Comparison of ENCODE assay signal across 15 cellular contexts in the genomic region with DNA sequence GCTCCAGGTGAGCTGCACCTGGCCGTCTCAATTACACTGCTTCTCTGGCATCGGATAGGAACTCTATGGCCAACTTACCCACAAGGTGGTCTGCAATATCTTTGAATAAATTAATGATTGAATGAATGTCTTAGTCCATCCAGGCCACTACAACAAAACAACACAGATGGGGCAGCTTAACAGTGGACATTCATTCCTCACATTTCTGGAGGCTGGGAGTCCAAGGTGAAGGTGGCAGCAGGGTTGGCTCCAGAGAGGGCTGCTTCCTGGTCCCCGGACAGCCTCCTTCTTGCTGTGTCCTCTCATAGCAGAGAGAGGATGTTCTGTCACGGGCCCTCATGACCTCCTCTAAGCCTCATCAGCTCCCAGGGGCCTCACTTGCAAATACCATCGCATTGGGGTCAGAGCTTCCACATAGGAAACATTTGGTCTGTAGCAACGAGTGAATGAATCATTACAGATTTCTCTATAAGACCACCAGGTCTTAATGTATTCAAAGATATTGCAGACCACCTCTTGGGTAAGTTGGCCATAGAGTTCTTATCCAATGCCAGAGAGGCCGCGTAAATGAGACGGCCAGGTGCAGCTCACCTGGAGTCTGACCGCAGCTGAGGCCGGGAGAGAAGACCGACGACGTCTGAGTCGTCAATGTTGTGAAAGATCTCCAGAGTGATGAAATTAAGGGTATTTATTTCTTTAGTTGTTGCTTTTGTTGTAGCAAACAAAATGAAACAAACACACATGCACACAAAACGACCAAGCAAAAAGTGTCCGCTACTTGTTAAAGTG.
DNase-seq lines count a peak whose midpoint lies in the region; ATAC-seq and TF ChIP-seq lines count a peak whose summit lies in the region.
"Had no signal": no experiment of that assay in that cellular context is flagged by ENCODE, and none has a peak within 500 bp of the region (broad histone marks: within the 10 kb centered on the region; RNA-seq: fewer than 3 reads in every experiment).

No MANE protein-coding gene starts in this region.

- no peaks in the 10 kb centered on the region for H4K20me1 ChIP-seq in OCI-LY7 (ENCODE audit: insufficient read depth, low read length)

- H3K27ac ChIP-seq in OCI-LY7 (ENCODE audit: low read depth, low read length, poor library complexity, severe bottlenecking) = no peak overlapping the region
- H3K27ac ChIP-seq in substantia nigra (ENCODE audit: low read depth, low read length, poor library complexity, severe bottlenecking) = no peak overlapping the region
- H3K27ac ChIP-seq: PC-9 had no signal

- H3K4me3 ChIP-seq in OCI-LY7 (ENCODE audit: low read depth, low read length, poor library complexity, severe bottlenecking) = no peak overlapping the region
- H3K4me3 ChIP-seq: PC-9 had no signal

- no peaks in the 10 kb centered on the region for H3K9me2 ChIP-seq in OCI-LY7 (ENCODE audit: insufficient read depth, low read length)

- no peaks in the 10 kb centered on the region for H3K36me3 ChIP-seq in OCI-LY7 (ENCODE audit: insufficient read depth, low read length)

- POLR2A ChIA-PET in OCI-LY7 (lab: Charles Lee) = no interaction called here

- H3K27me3 Mint-ChIP-seq in activated CD8-positive, alpha-beta memory T cell treated with anti-CD3 and anti-CD28 coated beads, Interleukin-2, amount 10 ng/mL, durations not matched to agents 7 days and 5 days = no peaks in the 10 kb centered on the region
- H3K27me3 Mint-ChIP-seq in naive B cell (no peaks in the 10 kb centered on the region), T-helper 17 cell (no peaks in the 10 kb centered on the region)

- H3K36me3 Mint-ChIP-seq in activated CD8-positive, alpha-beta memory T cell treated with anti-CD3 and anti-CD28 coated beads, Interleukin-2, amount 10 ng/mL, durations not matched to agents 7 days and 5 days = peaks cover 6% of the 10 kb centered on the region
- peaks cover 17 to 29% of the 10 kb centered on the region in 2 donors for H3K36me3 Mint-ChIP-seq in naive B cell
- peaks cover 5% of the 10 kb centered on the region for H3K36me3 Mint-ChIP-seq in T-helper 17 cell (ENCODE audit: low read depth)
- H3K36me3 Mint-ChIP-seq: CD14-positive monocyte had no signal

- H3K4me1 Mint-ChIP-seq in activated CD8-positive, alpha-beta memory T cell treated with anti-CD3 and anti-CD28 coated beads, Interleukin-2, amount 10 ng/mL, durations not matched to agents 7 days and 5 days = peaks cover 22% of the 10 kb centered on the region
- H3K4me1 Mint-ChIP-seq in naive B cell (peaks cover 37 to 43% (median 41%) of the 10 kb centered on the region in 3 donors), T-helper 17 cell (peaks cover 33% of the 10 kb centered on the region)

- BruUV-seq in OCI-LY7 (replicated peaks; lab: Mats Ljungman, UMichigan) = no TSS peak

- peak; percentile 23 for DNase-seq in activated CD8-positive, alpha-beta memory T cell treated with anti-CD3 and anti-CD28 coated beads, Interleukin-2, amount 10 ng/mL, durations not matched to agents 7 days and 5 days
- DNase-seq in activated CD8-positive, alpha-beta memory T cell treated with anti-CD3 and anti-CD28 coated beads for 24 hours = no peak
- DNase-seq in OCI-LY7 (ENCODE audit: low spot score) = peak; percentile 22
- no peak for DNase-seq in naive B cell
- DNase-seq in T-helper 17 cell = no peak
- DNase-seq in substantia nigra (lab: John Stamatoyannopoulos, UW) = no peak
- DNase-seq in NCI-H2196 (lab: John Stamatoyannopoulos, UW; ENCODE audit: unreplicated experiment) = no peak
- DNase-seq: DND-41, GDM1, NCI-H146, NCI-H446 had no signal

- CTCF ChIA-PET in activated CD8-positive, alpha-beta memory T cell treated with anti-CD3 and anti-CD28 coated beads, Interleukin-2, amount 10 ng/mL, durations not matched to agents 7 days and 5 days (lab: Charles Lee) = no interaction called here
- CTCF ChIA-PET in OCI-LY7 (lab: Charles Lee; ENCODE audit: unreplicated experiment) = no interaction called here

- intact Hi-C loops in OCI-LY7 (cut with micrococcal nuclease; ENCODE audit: unreplicated experiment) = no loop called here

- H3K9me3 ChIP-seq in OCI-LY7 (ENCODE audit: low read length) (no peaks in the 10 kb centered on the region), T-helper 17 cell (ENCODE audit: control insufficient read depth, low read length, poor library complexity, severe bottlenecking) (no peaks in the 10 kb centered on the region)

- H3K4me2 ChIP-seq in OCI-LY7 (ENCODE audit: low read length) = peak overlapping the region; percentile 20; the same call in 1 of the 2 replicates
- H3K4me2 ChIP-seq: PC-9 had no signal

- ATAC-seq in activated CD8-positive, alpha-beta memory T cell treated with anti-CD3 and anti-CD28 coated beads, Interleukin-2, amount 10 ng/mL, durations not matched to agents 7 days and 5 days = no peak
- no peak for ATAC-seq in naive B cell (ENCODE audit: low read depth in 2 of 2)
- no peak for ATAC-seq in T-helper 17 cell
- ATAC-seq in HG03025 (IDR thresholded peaks at IDR 0.05; ENCODE audit: low FRiP score, unreplicated experiment) = no peak
- ATAC-seq: HCT116 had no signal

- H3K79me2 ChIP-seq in OCI-LY7 (ENCODE audit: insufficient read depth, low read depth, low read length) = no peaks in the 10 kb centered on the region

- no peak overlapping the region for H3K27ac Mint-ChIP-seq in activated CD8-positive, alpha-beta memory T cell treated with anti-CD3 and anti-CD28 coated beads, Interleukin-2, amount 10 ng/mL, durations not matched to agents 7 days and 5 days
- peak overlapping the region in 2 of 6 donors; percentile 49 to 91 for H3K27ac Mint-ChIP-seq in naive B cell
- no peak overlapping the region for H3K27ac Mint-ChIP-seq in T-helper 17 cell
- H3K27ac Mint-ChIP-seq: CD14-positive monocyte had no signal

- peaks cover 48% of the 10 kb centered on the region for H3K4me1 ChIP-seq in OCI-LY7 (ENCODE audit: insufficient read depth, low read length, poor library complexity, severe bottlenecking)

- H2AFZ ChIP-seq in OCI-LY7 (ENCODE audit: low read length) = no peak overlapping the region
- H2AFZ ChIP-seq: PC-9 had no signal

- H3K4me3 Mint-ChIP-seq in activated CD8-positive, alpha-beta memory T cell treated with anti-CD3 and anti-CD28 coated beads, Interleukin-2, amount 10 ng/mL, durations not matched to agents 7 days and 5 days = no peak overlapping the region
- H3K4me3 Mint-ChIP-seq in naive B cell (peak overlapping the region in 6 of 8 donors; percentile 27 to 67 (median 50)), T-helper 17 cell (no peak overlapping the region)
- H3K4me3 Mint-ChIP-seq: CD14-positive monocyte had no signal

- TF ChIP-seq CTCF in OCI-LY7 (conservative IDR thresholded peaks at IDR 0.05; ENCODE audit: low read length) = no peak

- H3K9me3 Mint-ChIP-seq in activated CD8-positive, alpha-beta memory T cell treated with anti-CD3 and anti-CD28 coated beads, Interleukin-2, amount 10 ng/mL, durations not matched to agents 7 days and 5 days (ENCODE audit: low read depth) = peaks cover 8% of the 10 kb centered on the region
- peaks cover 15 to 40% (median 29%) of the 10 kb centered on the region in 7 donors for H3K9me3 Mint-ChIP-seq in naive B cell

Comparison
In these comparisons a context has a peak if more than half of its experiments do, and no peak if none do; other contexts are left out.
1. DNase-seq: peak in activated CD8-positive, alpha-beta memory T cell treated with anti-CD3 and anti-CD28 coated beads, Interleukin-2, amount 10 ng/mL, durations not matched to agents 7 days and 5 days (single experiment) and OCI-LY7 (single experiment); none in activated CD8-positive, alpha-beta memory T cell treated with anti-CD3 and anti-CD28 coated beads for 24 hours (single experiment), naive B cell (single experiment), T-helper 17 cell (0 of 3), substantia nigra (0 of 49) and NCI-H2196 (single experiment).
2. H3K4me3 Mint-ChIP-seq: peak in naive B cell (6 of 8); none in activated CD8-positive, alpha-beta memory T cell treated with anti-CD3 and anti-CD28 coated beads, Interleukin-2, amount 10 ng/mL, durations not matched to agents 7 days and 5 days (single experiment) and T-helper 17 cell (single experiment).